4 cellular contexts compared by ENCODE assay signal in genomic region chr18:58643557-58643956, GRCh38. TPM values are rescaled to one million over a fixed set of nuclear protein-coding genes. Genes with fewer than 3 reads are reported as not detected.
"Had no signal": no experiment of that assay in that cellular context is flagged by ENCODE, and none has a peak within 500 bp of the region (broad histone marks: within the 10 kb centered on the region; RNA-seq: fewer than 3 reads in every experiment).

No MANE protein-coding gene starts in this region.

RNA-seq across cellular contexts. Expression of gene ALPK2, which starts 14.7 kb away (rescaled TPM):
- total RNA-seq: neural crest cell, posterior vena cava, pulmonary artery endothelial cell had no signal
- polyA plus RNA-seq: naive thymus-derived CD8-positive, alpha-beta T cell had no signal
